In the genomic region with DNA sequence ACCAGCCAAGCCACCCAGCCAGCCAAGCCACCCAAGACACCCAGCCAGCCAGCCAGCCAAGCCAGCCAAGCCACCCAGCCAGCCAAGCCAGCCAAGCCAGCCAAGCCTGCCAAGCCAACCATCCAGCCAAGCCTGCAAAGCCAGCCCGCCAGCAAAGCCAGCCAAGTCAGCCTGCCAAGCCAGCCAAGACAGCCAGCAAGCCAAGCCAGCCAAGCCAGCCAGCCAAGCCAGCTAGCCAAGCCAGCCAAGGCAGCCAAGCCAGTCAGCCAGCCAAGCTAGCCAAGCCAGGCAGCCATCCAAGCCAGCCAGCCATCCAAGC, we compare ENCODE assay signal across 6 cellular contexts.
A peak's percentile ranks its signal among the peaks of the same experiment; 100 is the strongest.
DNase-seq lines count a peak whose midpoint lies in the region; ATAC-seq and TF ChIP-seq lines count a peak whose summit lies in the region.
"Not testable (repeated sequence)": the region's sequence is repeated elsewhere in the genome, so short reads cannot be mapped to it uniquely, and the experiment has no call there.

No MANE protein-coding gene starts in this region.

- H3K27me3 ChIP-seq in esophagus muscularis mucosa; right cardiac atrium (ENCODE audit: control insufficient read depth, insufficient read depth); right lobe of liver; spleen (replicated peaks in 1 of 7): not testable (repeated sequence)

- TF ChIP-seq CTCF in esophagus muscularis mucosa (IDR thresholded peaks at IDR 0.05); right lobe of liver (IDR thresholded peaks at IDR 0.05); osteocyte (IDR thresholded peaks at IDR 0.05); spleen (IDR thresholded peaks at IDR 0.05 in 8 of 11, conservative IDR thresholded peaks at IDR 0.05 in 3 of 11): not testable (repeated sequence)

- not testable (repeated sequence) for H3K4me1 Mint-ChIP-seq in osteocyte (ENCODE audit: unreplicated experiment)

- not testable (repeated sequence) for H3K4me3 ChIP-seq in esophagus muscularis mucosa; right cardiac atrium (ENCODE audit: low read length); right lobe of liver; spleen

- not testable (repeated sequence) for H3K4me3 Mint-ChIP-seq in osteocyte (ENCODE audit: unreplicated experiment)

- DNase-seq in activated effector memory CD4-positive, alpha-beta T cell treated with anti-CD3 and anti-CD28 coated beads, Interleukin-2, amount 50 U/mL, for 16 hours = peak; percentile 66
- DNase-seq in esophagus muscularis mucosa (ENCODE audit: extremely low spot score) (peak; percentile 68), right cardiac atrium (peak in 2 of 3 donors; percentile 54 to 71), right lobe of liver (peak; percentile 35 to 57 (median 48)), osteocyte (ENCODE audit: extremely low spot score, unreplicated experiment) (peak; percentile 87), spleen (peak; percentile 81)

- not testable (repeated sequence) for TF ChIP-seq EP300 in esophagus muscularis mucosa (IDR thresholded peaks at IDR 0.05)

- TF ChIP-seq POLR2A in esophagus muscularis mucosa (IDR thresholded peaks at IDR 0.05; ENCODE audit: low read depth); right lobe of liver (IDR thresholded peaks at IDR 0.05); spleen (IDR thresholded peaks at IDR 0.05): not testable (repeated sequence)

- H3K36me3 ChIP-seq in esophagus muscularis mucosa, right lobe of liver, spleen: not testable (repeated sequence)

- H3K27me3 Mint-ChIP-seq in osteocyte (ENCODE audit: unreplicated experiment) = not testable (repeated sequence)

- not testable (repeated sequence) for H3K9me3 ChIP-seq in esophagus muscularis mucosa; right cardiac atrium (ENCODE audit: control insufficient read depth, low read length); right lobe of liver; spleen

- H3K27ac Mint-ChIP-seq in osteocyte (ENCODE audit: unreplicated experiment) = not testable (repeated sequence)

- H3K4me1 ChIP-seq in esophagus muscularis mucosa; right cardiac atrium (ENCODE audit: control insufficient read depth, insufficient read depth, low read length); right lobe of liver; spleen: not testable (repeated sequence)

- H3K9me3 Mint-ChIP-seq in osteocyte (ENCODE audit: unreplicated experiment) = not testable (repeated sequence)

- not testable (repeated sequence) for H3K27ac ChIP-seq in esophagus muscularis mucosa (replicated peaks in 1 of 4); right cardiac atrium (ENCODE audit: low read length); right lobe of liver; spleen

- not testable (repeated sequence) for H3K36me3 Mint-ChIP-seq in osteocyte (ENCODE audit: unreplicated experiment)

- 67% methylated on average over 1 of the region's 1 CpG for WGBS in esophagus muscularis mucosa
- WGBS in right cardiac atrium = 88% methylated on average over 1 of the region's 1 CpG
- WGBS in right lobe of liver (ENCODE audit: insufficient coverage, low coverage, low lambda C conversion rate, missing lambda C conversion rate) = no CpG with 5 or more reads among the region's 1 CpG
- WGBS in spleen, 5 donors = 50 to 95% (median 92%) methylated on average over 1 of the region's 1 CpG

- intact Hi-C loops in esophagus muscularis mucosa (cut with DNase I); right cardiac atrium (cut with DNase I); right lobe of liver (cut with DNase I); spleen (cut with DNase I; ENCODE audit: low total_unique reads): not testable (repeated sequence)

- not testable (repeated sequence) for ATAC-seq in right cardiac atrium, right lobe of liver
